8 cellular contexts compared by ENCODE assay signal in genomic region chr1:87292684-87293493, GRCh38. TPM values are rescaled to one million over a fixed set of nuclear protein-coding genes. Genes with fewer than 3 reads are reported as not detected.
DNase-seq lines count a peak whose midpoint lies in the region; ATAC-seq, FAIRE-seq and TF ChIP-seq lines count a peak whose summit lies in the region.

No MANE protein-coding gene starts in this region.

- H3K18ac ChIP-seq in trophoblast cell (ENCODE audit: low read length): no peak overlapping the region

- no peak for DNase-seq in AG04449 (ENCODE audit: low read depth, low spot score)
- DNase-seq in KBM-7: peak; percentile 63
- DNase-seq in RCC 7860 (ENCODE audit: low spot score): peak; percentile 38
- peak; percentile 12 for DNase-seq in activated T-helper 1 cell treated with anti-CD3 and anti-CD28 coated beads, Interleukin-12 subunit alpha, Interleukin-12 subunit beta, Interleukin-2, Interleukin-4 antibody, amounts not matched to agents 30 ng/mL and 10 ng/mL and 1 ng/mL, durations not matched to agents 14 hours and 24 hours and 36 hours (ENCODE audit: low spot score)
- DNase-seq in foreskin keratinocyte: peak in 1 of 2 donors; percentile 20
- DNase-seq in trophoblast cell: peak; percentile 73 to 92
- peak; percentile 37 to 68 for DNase-seq in uterus

- H3K27me3 ChIP-seq in foreskin keratinocyte: no peaks in the 10 kb centered on the region
- no peaks in the 10 kb centered on the region for H3K27me3 ChIP-seq in trophoblast cell (ENCODE audit: insufficient read depth, low read length)
- H3K27me3 ChIP-seq in uterus: no peaks in the 10 kb centered on the region

- TF ChIP-seq CTCF in AG04449 (IDR thresholded peaks at IDR 0.05; ENCODE audit: insufficient read depth, low read length, missing control alignments) (peak; percentile 51), foreskin keratinocyte (conservative IDR thresholded peaks at IDR 0.05) (peak; percentile 83), uterus (IDR thresholded peaks at IDR 0.05) (peak; percentile 67 to 80 (median 70))

- no peaks in the 10 kb centered on the region for H3K79me1 ChIP-seq in trophoblast cell (ENCODE audit: low read length)

- H4K8ac ChIP-seq in trophoblast cell (ENCODE audit: low read depth, low read length): no peak overlapping the region

- intact Hi-C loops in activated T-helper 1 cell treated with anti-CD3 and anti-CD28 coated beads, Interleukin-12 subunit alpha, Interleukin-12 subunit beta, Interleukin-2, Interleukin-4 antibody, amounts not matched to agents 30 ng/mL and 10 ng/mL and 1 ng/mL, durations not matched to agents 14 hours and 24 hours and 36 hours (cut with micrococcal nuclease): loop anchor here (1.0 to 5.0 kb wide), 4 partner anchors 162 to 1304 kb away; no protein-coding TSS in a partner anchor
- intact Hi-C loops in uterus (cut with DNase I; ENCODE audit: low total_unique reads): no loop called here

- no peak overlapping the region for H3K23ac ChIP-seq in trophoblast cell (ENCODE audit: low read length)

- WGBS in trophoblast cell (ENCODE audit: extremely low coverage, insufficient coverage, insufficient read length): no CpG with 5 or more reads among the region's 9 CpGs

- H3K4me3 ChIP-seq in AG04449 (ENCODE audit: low read depth, low read length): no peak overlapping the region
- no peak overlapping the region for H3K4me3 ChIP-seq in trophoblast cell (ENCODE audit: low read depth, low read length)
- H3K4me3 ChIP-seq in uterus: no peak overlapping the region

- no peak overlapping the region for H3K4ac ChIP-seq in trophoblast cell (ENCODE audit: low read depth, low read length)

- ATAC-seq in GM18868 (IDR thresholded peaks at IDR 0.05; ENCODE audit: unreplicated experiment) (peak; percentile 79), foreskin keratinocyte (peak; percentile 65)

- in situ Hi-C loops in KBM-7 (cut with MboI; ENCODE audit: low pct_unique_long_range_greater_than_20kb, low sequenced_read_pairs): no loop called here

- H3K4me2 ChIP-seq in trophoblast cell (ENCODE audit: low read length): no peak overlapping the region

- CTCF ChIA-PET in AG04449 (lab: Yijun Ruan, JAX): interaction anchor here (0.7 to 4.7 kb wide), 43 partner anchors 9 to 1256 kb away, joined by 3 to 37 read pairs (median 5); no protein-coding TSS in a partner anchor

- no peaks in the 10 kb centered on the region for H3K36me3 ChIP-seq in trophoblast cell (ENCODE audit: control insufficient read depth in 1 of 2, insufficient read depth in 2 of 2, low read length in 2 of 2)
- H3K36me3 ChIP-seq in uterus: no peaks in the 10 kb centered on the region

- H2BK5ac ChIP-seq in trophoblast cell (ENCODE audit: low read depth, low read length, poor library complexity): no peak overlapping the region

- POLR2A ChIA-PET in AG04449 (lab: Yijun Ruan, JAX): no interaction called here

- no peaks in the 10 kb centered on the region for H3K4me1 ChIP-seq in foreskin keratinocyte
- H3K4me1 ChIP-seq in trophoblast cell (ENCODE audit: control insufficient read depth in 1 of 2, insufficient read depth in 2 of 2, low read length in 2 of 2): no peaks in the 10 kb centered on the region
- no peaks in the 10 kb centered on the region for H3K4me1 ChIP-seq in uterus

- TF ChIP-seq POLR2A in uterus (IDR thresholded peaks at IDR 0.05): no peak

- FAIRE-seq in RCC 7860 (lab: Jason Lieb, UNC): peak; percentile 79

- no peaks in the 10 kb centered on the region for H3K9me3 ChIP-seq in trophoblast cell (ENCODE audit: insufficient read depth, low read depth, low read length)
- H3K9me3 ChIP-seq in uterus: no peaks in the 10 kb centered on the region

- no peak overlapping the region for H3K27ac Mint-ChIP-seq in activated T-helper 1 cell treated with anti-CD3 and anti-CD28 coated beads, Interleukin-12 subunit alpha, Interleukin-12 subunit beta, Interleukin-2, Interleukin-4 antibody, amounts not matched to agents 30 ng/mL and 10 ng/mL and 1 ng/mL, durations not matched to agents 14 hours and 24 hours and 36 hours

- no peaks in the 10 kb centered on the region for H3K4me1 Mint-ChIP-seq in activated T-helper 1 cell treated with anti-CD3 and anti-CD28 coated beads, Interleukin-12 subunit alpha, Interleukin-12 subunit beta, Interleukin-2, Interleukin-4 antibody, amounts not matched to agents 30 ng/mL and 10 ng/mL and 1 ng/mL, durations not matched to agents 14 hours and 24 hours and 36 hours (ENCODE audit: low read depth)

- no peak overlapping the region for H2AFZ ChIP-seq in trophoblast cell (ENCODE audit: insufficient read depth, low read length, poor library complexity)

- H3K79me2 ChIP-seq in trophoblast cell (ENCODE audit: control insufficient read depth, insufficient read depth, low read length, poor library complexity): no peaks in the 10 kb centered on the region

- no peak overlapping the region for H2BK120ac ChIP-seq in trophoblast cell (ENCODE audit: insufficient read depth, low read length, poor library complexity)

- peaks cover 11% of the 10 kb centered on the region for H3K27me3 Mint-ChIP-seq in activated T-helper 1 cell treated with anti-CD3 and anti-CD28 coated beads, Interleukin-12 subunit alpha, Interleukin-12 subunit beta, Interleukin-2, Interleukin-4 antibody, amounts not matched to agents 30 ng/mL and 10 ng/mL and 1 ng/mL, durations not matched to agents 14 hours and 24 hours and 36 hours (ENCODE audit: insufficient read depth)

- H3K4me3 Mint-ChIP-seq in activated T-helper 1 cell treated with anti-CD3 and anti-CD28 coated beads, Interleukin-12 subunit alpha, Interleukin-12 subunit beta, Interleukin-2, Interleukin-4 antibody, amounts not matched to agents 30 ng/mL and 10 ng/mL and 1 ng/mL, durations not matched to agents 14 hours and 24 hours and 36 hours: no peak overlapping the region

- no peak overlapping the region for H4K91ac ChIP-seq in trophoblast cell (ENCODE audit: low read depth, low read length)

- no peak overlapping the region for H3K14ac ChIP-seq in trophoblast cell (ENCODE audit: low read length)

- H3K36me3 Mint-ChIP-seq in activated T-helper 1 cell treated with anti-CD3 and anti-CD28 coated beads, Interleukin-12 subunit alpha, Interleukin-12 subunit beta, Interleukin-2, Interleukin-4 antibody, amounts not matched to agents 30 ng/mL and 10 ng/mL and 1 ng/mL, durations not matched to agents 14 hours and 24 hours and 36 hours (ENCODE audit: low read depth): no peaks in the 10 kb centered on the region

- H2BK12ac ChIP-seq in trophoblast cell (ENCODE audit: low read length): no peak overlapping the region

- H2AK5ac ChIP-seq in trophoblast cell (ENCODE audit: low read length): no peak overlapping the region

- H3K27ac ChIP-seq in foreskin keratinocyte (no peak overlapping the region), trophoblast cell (ENCODE audit: low read depth, low read length) (no peak overlapping the region), uterus (no peak overlapping the region)

- no peak overlapping the region for H4K12ac ChIP-seq in trophoblast cell (ENCODE audit: low read depth, low read length)

- no peak overlapping the region for H3K9ac ChIP-seq in trophoblast cell (ENCODE audit: low read length)

- H3K9me3 Mint-ChIP-seq in activated T-helper 1 cell treated with anti-CD3 and anti-CD28 coated beads, Interleukin-12 subunit alpha, Interleukin-12 subunit beta, Interleukin-2, Interleukin-4 antibody, amounts not matched to agents 30 ng/mL and 10 ng/mL and 1 ng/mL, durations not matched to agents 14 hours and 24 hours and 36 hours: no peaks in the 10 kb centered on the region

RNA-seq across cellular contexts. Expression of gene LMO4, which starts 35.8 kb away (rescaled TPM):
- total RNA-seq in activated T-helper 1 cell treated with anti-CD3 and anti-CD28 coated beads, Interleukin-12 subunit alpha, Interleukin-12 subunit beta, Interleukin-2, Interleukin-4 antibody, amounts not matched to agents 30 ng/mL and 10 ng/mL and 1 ng/mL, durations not matched to agents 14 hours and 24 hours and 36 hours: 41.1 and 47.8 TPM in 2 replicates
- total RNA-seq in foreskin keratinocyte (28.7 and 35.6 TPM in 2 replicates), uterus (100 to 1,000 TPM in 1 of 4 donors, 10 to 100 TPM in 3; 38.7 to 178 (median 60.9) TPM)
- polyA plus RNA-seq in foreskin keratinocyte: 32.5 and 37.4 TPM in 2 replicates
- polyA plus RNA-seq in trophoblast cell (2013): 197 TPM in 2 replicates
